27 cellular contexts compared by ENCODE assay signal in genomic region chr2:46732127-46732526, GRCh38.
"Had no signal": no experiment of that assay in that cellular context is flagged by ENCODE, and none has a peak within 500 bp of the region (broad histone marks: within the 10 kb centered on the region; RNA-seq: fewer than 3 reads in every experiment).

No MANE protein-coding gene starts in this region.

- ATAC-seq: effector memory CD8-positive, alpha-beta T cell; left colon; naive thymus-derived CD8-positive, alpha-beta T cell; right cardiac atrium had no signal

- H3K36me3 ChIP-seq: adrenal gland, ascending aorta, brain microvascular endothelial cell, neural progenitor cell, tibial nerve had no signal

- H3K9me3 Mint-ChIP-seq: activated naive CD8-positive, alpha-beta T cell treated with anti-CD3 and anti-CD28 coated beads for 36 hours; effector memory CD8-positive, alpha-beta T cell had no signal

- H2AFZ ChIP-seq: neural progenitor cell had no signal

- DNase-seq: activated CD4-positive, alpha-beta T cell treated with anti-CD3 and anti-CD28 coated beads for 4 hours; activated CD4-positive, alpha-beta T cell treated with anti-CD3 and anti-CD28 coated beads, Interleukin-2, amount 50 U/mL, for 4 hours; activated CD8-positive, alpha-beta memory T cell treated with anti-CD3 and anti-CD28 coated beads for 24 hours; activated effector memory CD4-positive, alpha-beta T cell treated with Interleukin-2 at 50 U/mL for 16 hours; activated naive CD4-positive, alpha-beta T cell treated with Interleukin-2 at 50 U/mL for 16 hours; activated naive CD8-positive, alpha-beta T cell treated with anti-CD3 and anti-CD28 coated beads for 36 hours; adrenal gland; brain microvascular endothelial cell; cortex of kidney; effector memory CD8-positive, alpha-beta T cell; erythroblast; foreskin fibroblast; head of caudate nucleus; hippocampal formation; left colon; naive thymus-derived CD8-positive, alpha-beta T cell; occipital lobe; posterior cingulate gyrus; right cardiac atrium; stimulated activated CD4-positive, alpha-beta T cell treated with anti-CD3 and anti-CD28 coated beads, Interleukin-15, amount 100 ng/mL, for 24 hours; stimulated activated CD4-positive, alpha-beta T cell treated with anti-CD3 and anti-CD28 coated beads, Interleukin-2, amount 100 ng/mL, for 24 hours; stimulated activated naive CD4-positive, alpha-beta T cell treated with Interleukin-2 at 50 U/mL for 16 hours; T-helper 1 cell had no signal

- H3K4me3 Mint-ChIP-seq: activated naive CD8-positive, alpha-beta T cell treated with anti-CD3 and anti-CD28 coated beads for 36 hours; effector memory CD8-positive, alpha-beta T cell; naive thymus-derived CD8-positive, alpha-beta T cell; neural progenitor cell had no signal

- H3K27ac ChIP-seq: adrenal gland, ascending aorta, brain microvascular endothelial cell, neural progenitor cell, tibial nerve had no signal

- H3K4me2 ChIP-seq: neural progenitor cell had no signal

- H3K27me3 Mint-ChIP-seq: activated naive CD8-positive, alpha-beta T cell treated with anti-CD3 and anti-CD28 coated beads for 36 hours; effector memory CD8-positive, alpha-beta T cell; naive thymus-derived CD8-positive, alpha-beta T cell had no signal

- H3K27ac Mint-ChIP-seq: activated naive CD8-positive, alpha-beta T cell treated with anti-CD3 and anti-CD28 coated beads for 36 hours; effector memory CD8-positive, alpha-beta T cell; neural progenitor cell had no signal

- H3K4me1 Mint-ChIP-seq: neural progenitor cell had no signal

- H3K27me3 ChIP-seq: adrenal gland, ascending aorta, brain microvascular endothelial cell, neural progenitor cell, tibial nerve had no signal

- FAIRE-seq: keratinocyte had no signal

- H3K9me3 ChIP-seq: adrenal gland, ascending aorta, tibial nerve had no signal

- H3K4me3 ChIP-seq: adrenal gland, ascending aorta, neural progenitor cell, tibial nerve had no signal

- H3K9ac ChIP-seq: neural progenitor cell had no signal
